ENCODE assay signal across 8 cellular contexts in genomic region chr7:24819916-24820689, GRCh38.
DNase-seq lines count a peak whose midpoint lies in the region; ATAC-seq and TF ChIP-seq lines count a peak whose summit lies in the region.

No MANE protein-coding gene starts in this region.

- ATAC-seq in GM21619 (IDR thresholded peaks at IDR 0.05; ENCODE audit: unreplicated experiment) (peak; percentile 51), esophagus mucosa (peak; percentile 78)

- H3K4me1 Mint-ChIP-seq in stimulated activated naive CD8-positive, alpha-beta T cell treated with anti-CD3 and anti-CD28 coated beads, Interleukin-15, Interleukin-2, amounts not matched to agents 100 ng/mL and 50 ng/mL, for 24 hours (ENCODE audit: low read depth), result peaks cover 56% of the 10 kb centered on the region

- no peaks in the 10 kb centered on the region for H3K36me3 ChIP-seq in neural cell (ENCODE audit: insufficient read depth, low read length)

- H3K9ac ChIP-seq in neural cell (ENCODE audit: low read length), result no peak overlapping the region

- peak; percentile 80 for TF ChIP-seq CTCF in neural cell (IDR thresholded peaks at IDR 0.05; ENCODE audit: poor library complexity, severe bottlenecking)

- H3K79me2 ChIP-seq in neural cell (replicated peaks; ENCODE audit: insufficient read depth, low read length), result no peaks in the 10 kb centered on the region

- TF ChIP-seq RAD21 in neural cell (conservative IDR thresholded peaks at IDR 0.05), result peak; percentile 82

- H3K27ac ChIP-seq in neural cell (ENCODE audit: low read length), result no peak overlapping the region

- no peak overlapping the region for H2AFZ ChIP-seq in neural cell (ENCODE audit: low read depth, low read length)

- no peaks in the 10 kb centered on the region for H3K9me3 Mint-ChIP-seq in stimulated activated naive CD8-positive, alpha-beta T cell treated with anti-CD3 and anti-CD28 coated beads, Interleukin-15, Interleukin-2, amounts not matched to agents 100 ng/mL and 50 ng/mL, for 24 hours

- DNase-seq in DMS53 (lab: John Stamatoyannopoulos, UW) (peak; percentile 98), OCI-M1 (lab: John Stamatoyannopoulos, UW) (peak; percentile 89), activated T-cell treated with anti-CD3 and anti-CD28 coated beads for 48 hours (ENCODE audit: low read depth) (peak; percentile 63)
- DNase-seq in Jurkat, Clone E6-1 (ENCODE audit: low read depth, low spot score), result peak; percentile 77

- no peak overlapping the region for H3K4me3 ChIP-seq in Jurkat, Clone E6-1 (ENCODE audit: low read length)
- no peak overlapping the region for H3K4me3 ChIP-seq in neural cell (ENCODE audit: low read length)

- no peaks in the 10 kb centered on the region for H3K27me3 ChIP-seq in neural cell (ENCODE audit: insufficient read depth, low read depth, low read length)

- H3K27me3 Mint-ChIP-seq in stimulated activated naive CD8-positive, alpha-beta T cell treated with anti-CD3 and anti-CD28 coated beads, Interleukin-15, Interleukin-2, amounts not matched to agents 100 ng/mL and 50 ng/mL, for 24 hours, result no peaks in the 10 kb centered on the region

- H3F3A ChIP-seq in neural cell (ENCODE audit: insufficient read depth, low read length, poor library complexity, severe bottlenecking), result no peaks in the 10 kb centered on the region

- peaks cover 66% of the 10 kb centered on the region for H3K36me3 Mint-ChIP-seq in stimulated activated naive CD8-positive, alpha-beta T cell treated with anti-CD3 and anti-CD28 coated beads, Interleukin-15, Interleukin-2, amounts not matched to agents 100 ng/mL and 50 ng/mL, for 24 hours (ENCODE audit: low read depth)

- no peak for TF ChIP-seq EP300 in neural cell (conservative IDR thresholded peaks at IDR 0.05; ENCODE audit: poor library complexity, severe bottlenecking)

- peak overlapping the region; percentile 70 for H3K4me3 Mint-ChIP-seq in stimulated activated naive CD8-positive, alpha-beta T cell treated with anti-CD3 and anti-CD28 coated beads, Interleukin-15, Interleukin-2, amounts not matched to agents 100 ng/mL and 50 ng/mL, for 24 hours

- H3K4me2 ChIP-seq in neural cell (ENCODE audit: low read length), result no peak overlapping the region

- H3K9me3 ChIP-seq in neural cell (ENCODE audit: low read length), result no peaks in the 10 kb centered on the region

- peak overlapping the region; percentile 94 for H3K27ac Mint-ChIP-seq in stimulated activated naive CD8-positive, alpha-beta T cell treated with anti-CD3 and anti-CD28 coated beads, Interleukin-15, Interleukin-2, amounts not matched to agents 100 ng/mL and 50 ng/mL, for 24 hours

- no peaks in the 10 kb centered on the region for H3K9me2 ChIP-seq in neural cell (ENCODE audit: insufficient read depth, low read length)

- H4K20me1 ChIP-seq in neural cell (ENCODE audit: insufficient read depth), result no peaks in the 10 kb centered on the region

TF ChIP-seq in neural cell, 6 proteins besides CTCF, POLR2A, EP300 and RAD21:
- peak; percentile 86 for TF ChIP-seq SMC3 (conservative IDR thresholded peaks at IDR 0.05; ENCODE audit: poor library complexity)
- no peak for TF ChIP-seq POLR2AphosphoS5 (IDR thresholded peaks at IDR 0.05)
